ENCODE assay signal across 27 cellular contexts in genomic region chr14:101181717-101182313, GRCh38.
A peak's percentile ranks its signal among the peaks of the same experiment; 100 is the strongest.
DNase-seq lines count a peak whose midpoint lies in the region; FAIRE-seq and TF ChIP-seq lines count a peak whose summit lies in the region.
"Had no signal": no experiment of that assay in that cellular context is flagged by ENCODE, and none has a peak within 500 bp of the region (broad histone marks: within the 10 kb centered on the region; RNA-seq: fewer than 3 reads in every experiment).

No MANE protein-coding gene starts in this region.

- H3K18ac ChIP-seq in H1 (ENCODE audit: extremely low read depth, low read length): no peak overlapping the region

- H3K4me1 ChIP-seq in breast epithelium (no peaks in the 10 kb centered on the region), H1 (replicated peaks in 1 of 4; ENCODE audit: control insufficient read depth in 3 of 4, insufficient read depth in 4 of 4, low read length in 3 of 4) (peaks cover 0 to 5% (median 4%) of the 10 kb centered on the region in 4 experiments; a peak in 4 of 7 replicates), vagina (peaks cover 7% of the 10 kb centered on the region), thyroid gland (no peaks in the 10 kb centered on the region)

- TF ChIP-seq RAD21 in H1 (IDR thresholded peaks at IDR 0.05 in 1 of 2, conservative IDR thresholded peaks at IDR 0.05 in 1 of 2; ENCODE audit: low read depth in 2 of 2, low read length in 2 of 2): no peak

- no peak overlapping the region for H4K91ac ChIP-seq in H1 (replicated peaks; ENCODE audit: insufficient read length, low read length)

- H2AFZ ChIP-seq in H1 (ENCODE audit: low read length): no peak overlapping the region

- no peak overlapping the region for H3K23ac ChIP-seq in H1 (ENCODE audit: insufficient read length)

- no peak overlapping the region for H2BK120ac ChIP-seq in H1 (replicated peaks; ENCODE audit: low read depth, low read length)

- H3K56ac ChIP-seq in H1 (replicated peaks; ENCODE audit: insufficient read length, low read depth, low read length): no peak overlapping the region

- TF ChIP-seq CTCF in breast epithelium (IDR thresholded peaks at IDR 0.05) (no peak), MCF 10A (IDR thresholded peaks at IDR 0.05; ENCODE audit: unreplicated experiment) (no peak), H1 (IDR thresholded peaks at IDR 0.05; ENCODE audit: control extremely low read depth in 1 of 3, insufficient read depth in 1 of 3, low read depth in 1 of 3, low read length in 3 of 3) (no peak), osteocyte (IDR thresholded peaks at IDR 0.05) (no peak), vagina (IDR thresholded peaks at IDR 0.05) (no peak), thyroid gland (IDR thresholded peaks at IDR 0.05) (no peak)

- H2BK5ac ChIP-seq in H1 (ENCODE audit: low read depth, low read length): no peak overlapping the region

- no peak overlapping the region for H3K27ac ChIP-seq in breast epithelium
- no peak overlapping the region for H3K27ac ChIP-seq in H1 (ENCODE audit: low read depth, low read length)
- no peak overlapping the region for H3K27ac ChIP-seq in vagina
- no peak overlapping the region for H3K27ac ChIP-seq in thyroid gland
- H3K27ac ChIP-seq: HL-60, RWPE1 had no signal

- CTCF ChIA-PET in MCF 10A (lab: Yijun Ruan, JAX) (interaction anchor here (0.5 kb wide), 1 partner anchor 334 kb away, joined by 4 read pairs; no protein-coding TSS in a partner anchor), H1 (lab: Charles Lee; ENCODE audit: partially characterized antibody) (interaction anchor here (0.8 to 2.8 kb wide), 5 partner anchors 14 to 275 kb away, joined by 3 to 18 read pairs (median 4); no protein-coding TSS in a partner anchor)

- TF ChIP-seq POLR2A in breast epithelium (IDR thresholded peaks at IDR 0.05) (no peak), H1 (IDR thresholded peaks at IDR 0.05; ENCODE audit: control extremely low read depth in 1 of 2, low read depth in 2 of 2, low read length in 2 of 2) (no peak), vagina (IDR thresholded peaks at IDR 0.05) (no peak), thyroid gland (IDR thresholded peaks at IDR 0.05) (no peak)

- H3K36me3 Mint-ChIP-seq in MCF 10A (ENCODE audit: insufficient read depth, unreplicated experiment): no peaks in the 10 kb centered on the region
- no peaks in the 10 kb centered on the region for H3K36me3 Mint-ChIP-seq in osteocyte (ENCODE audit: unreplicated experiment)
- H3K36me3 Mint-ChIP-seq: CD14-positive monocyte had no signal

- no peak overlapping the region for H3K9ac ChIP-seq in H1 (replicated peaks in 1 of 4; ENCODE audit: extremely low read depth in 1 of 4, low read depth in 3 of 4, low read length in 3 of 4)
- H3K9ac ChIP-seq: SK-N-SH had no signal

- no peaks in the 10 kb centered on the region for H4K20me1 ChIP-seq in H1 (replicated peaks in 1 of 2; ENCODE audit: control insufficient read depth in 1 of 2, insufficient read depth in 2 of 2, low read length in 2 of 2)

- no peak for TF ChIP-seq EP300 in H1 (IDR thresholded peaks at IDR 0.05; ENCODE audit: borderline replicate concordance in 1 of 2, low read depth in 2 of 2, low read length in 2 of 2)

- H3K4me3 ChIP-seq in breast epithelium: no peak overlapping the region
- H3K4me3 ChIP-seq in H1 (ENCODE audit: extremely low read depth in 1 of 4, insufficient read depth in 2 of 4, low read depth in 3 of 4, low read length in 4 of 4): no peak overlapping the region
- H3K4me3 ChIP-seq in vagina: no peak overlapping the region
- H3K4me3 ChIP-seq in thyroid gland (replicated peaks in 1 of 3): no peak overlapping the region
- H3K4me3 ChIP-seq: K562 had no signal

- H3K4me3 Mint-ChIP-seq in MCF 10A (ENCODE audit: unreplicated experiment) (no peak overlapping the region), osteocyte (ENCODE audit: unreplicated experiment) (no peak overlapping the region)
- H3K4me3 Mint-ChIP-seq: CD14-positive monocyte, H9, HFFc6 had no signal

- H3K4me1 Mint-ChIP-seq in MCF 10A (ENCODE audit: insufficient read depth, unreplicated experiment) (no peaks in the 10 kb centered on the region), osteocyte (ENCODE audit: unreplicated experiment) (no peaks in the 10 kb centered on the region)
- H3K4me1 Mint-ChIP-seq: CD14-positive monocyte had no signal

- H3K36me3 ChIP-seq in breast epithelium (no peaks in the 10 kb centered on the region), H1 (ENCODE audit: control insufficient read depth in 2 of 4, insufficient read depth in 4 of 4, low read length in 3 of 4) (no peaks in the 10 kb centered on the region), vagina (no peaks in the 10 kb centered on the region), thyroid gland (no peaks in the 10 kb centered on the region)

- H3K27me3 Mint-ChIP-seq in MCF 10A (ENCODE audit: insufficient read depth, unreplicated experiment) (peaks cover 11% of the 10 kb centered on the region), osteocyte (ENCODE audit: unreplicated experiment) (peaks cover 2% of the 10 kb centered on the region)

- H4K8ac ChIP-seq in H1 (ENCODE audit: extremely low read depth, insufficient read depth, low read length): peak overlapping the region; percentile 52; the same call in 1 of the 2 replicates

- no peak overlapping the region for H3K14ac ChIP-seq in H1 (ENCODE audit: insufficient read length)

- BruUV-seq in MCF 10A (replicated peaks; lab: Mats Ljungman, UMichigan): no TSS peak

- H4K5ac ChIP-seq in H1 (ENCODE audit: insufficient read length, low read depth, low read length): no peak overlapping the region

- no peak for FAIRE-seq in H1 (lab: Jason Lieb, UNC)
- FAIRE-seq: HepG2, K562 had no signal

- H3K9me3 Mint-ChIP-seq in MCF 10A (ENCODE audit: unreplicated experiment) (peaks cover 11% of the 10 kb centered on the region), osteocyte (ENCODE audit: unreplicated experiment) (peaks cover 4% of the 10 kb centered on the region)

- H2BK15ac ChIP-seq in H1 (ENCODE audit: low read length): no peak overlapping the region

- peaks cover 0 to 12% of the 10 kb centered on the region in 2 donors for H3K27me3 ChIP-seq in breast epithelium
- H3K27me3 ChIP-seq in H1 (replicated peaks in 1 of 4; ENCODE audit: control insufficient read depth in 3 of 4, extremely low read depth in 1 of 4, insufficient read depth in 3 of 4, low read length in 3 of 4): no peaks in the 10 kb centered on the region; a peak in 1 of 7 replicates
- H3K27me3 ChIP-seq in vagina: no peaks in the 10 kb centered on the region
- no peaks in the 10 kb centered on the region for H3K27me3 ChIP-seq in thyroid gland

- intact Hi-C loops in breast epithelium (cut with DNase I; ENCODE audit: low total_unique reads) (no loop called here), MCF 10A (cut with micrococcal nuclease) (no loop called here), vagina (cut with DNase I) (no loop called here), thyroid gland (cut with DNase I) (no loop called here)

- no peak overlapping the region for H2BK20ac ChIP-seq in H1 (ENCODE audit: low read length)

- no peak overlapping the region for H2BK12ac ChIP-seq in H1 (ENCODE audit: low read depth, low read length)

- 83% methylated on average over 5 of the region's 5 CpGs; no CpG with 5 or more reads in 1 of the 2 experiments for WGBS in H1 (ENCODE audit: extremely low coverage in 1 of 2, insufficient coverage in 1 of 2, insufficient read length in 1 of 2, insufficient replicate concordance in 2 of 2, low coverage in 1 of 2, low lambda C conversion rate in 2 of 2, missing lambda C conversion rate in 1 of 2), 2 experiments
- WGBS in thyroid gland, 2 donors: 79 to 81% methylated on average over 4 to 5 of the region's 5 CpGs

- peaks cover 3% of the 10 kb centered on the region; the same call in 1 of the 2 replicates for H3K23me2 ChIP-seq in H1 (ENCODE audit: low read depth, low read length)

- H3K4ac ChIP-seq in H1 (replicated peaks; ENCODE audit: insufficient read length, low read depth, low read length): no peak overlapping the region

- no peaks in the 10 kb centered on the region for H3K79me2 ChIP-seq in H1 (ENCODE audit: control insufficient read depth in 1 of 2, insufficient read depth in 2 of 2, low read length in 2 of 2)

- H3K4me2 ChIP-seq in H1 (ENCODE audit: insufficient read depth in 1 of 2, low read depth in 2 of 2, low read length in 2 of 2): no peak overlapping the region
- H3K4me2 ChIP-seq: SK-N-SH had no signal

- H3K79me1 ChIP-seq in H1 (ENCODE audit: low read depth, low read length): no peaks in the 10 kb centered on the region

- no peak overlapping the region for H2AK5ac ChIP-seq in H1 (ENCODE audit: low read depth, low read length)

- DNase-seq in breast epithelium (ENCODE audit: low spot score in 2 of 2) (peak; percentile 6 to 8), MCF 10A (ENCODE audit: unreplicated experiment) (no peak), H1 (ENCODE audit: low read depth in 1 of 2, low spot score in 2 of 2) (no peak), osteocyte (ENCODE audit: extremely low spot score, unreplicated experiment) (peak; percentile 74), vagina (ENCODE audit: extremely low spot score in 2 of 2) (peak; percentile 34 to 88), NCI-H226 (no peak), NCI-H1930 (lab: John Stamatoyannopoulos, UW) (no peak), thyroid gland (no peak)
- DNase-seq: DMS53; EL; GF-D8; HFFc6; NCI-H1092 treated with DMSO at 0.1 percent for 48 hours; NCI-H1436 treated with DMSO at 0.1 percent for 48 hours; NCI-H2029; NCI-H345; NCI-H524; NCI-H774; NK-92 treated with Interleukin-12 subunit alpha and Interleukin-12 subunit beta, amount 100 ng/mL, for 24 hours; SIG-M5 had no signal

- H3K9me3 ChIP-seq in breast epithelium (peaks cover 12 to 23% of the 10 kb centered on the region in 2 donors), H1 (ENCODE audit: insufficient read depth in 2 of 2, low read depth in 1 of 2, low read length in 1 of 2) (no peaks in the 10 kb centered on the region), vagina (no peaks in the 10 kb centered on the region), thyroid gland (no peaks in the 10 kb centered on the region)
- H3K9me3 ChIP-seq: SK-N-SH had no signal

- no peak overlapping the region for H3K27ac Mint-ChIP-seq in MCF 10A (ENCODE audit: low read depth, unreplicated experiment)
- H3K27ac Mint-ChIP-seq in osteocyte (ENCODE audit: unreplicated experiment): no peak overlapping the region
- H3K27ac Mint-ChIP-seq: CD14-positive monocyte, H9, HFFc6 had no signal

- POLR2A ChIA-PET in MCF 10A (lab: Yijun Ruan, JAX) (no interaction called here), H1 (lab: Charles Lee; ENCODE audit: partially characterized antibody) (no interaction called here)

TF ChIP-seq in H1, 55 proteins besides CTCF, POLR2A, EP300 and RAD21 (continues in another document):
- TF ChIP-seq NRF1 (IDR thresholded peaks at IDR 0.05; ENCODE audit: low read depth, low read length) (no peak), SP1 (IDR thresholded peaks at IDR 0.05; ENCODE audit: low read depth, low read length) (no peak), JUN (IDR thresholded peaks at IDR 0.05; ENCODE audit: low read depth, low read length) (no peak), CHD2 (IDR thresholded peaks at IDR 0.05; ENCODE audit: low read length) (no peak), POU5F1 (IDR thresholded peaks at IDR 0.05; ENCODE audit: low read depth, low read length) (no peak), EGR1 (IDR thresholded peaks at IDR 0.05; ENCODE audit: borderline replicate concordance, low read depth, low read length) (no peak), SUZ12 (IDR thresholded peaks at IDR 0.05; ENCODE audit: low read length) (no peak), RXRA (IDR thresholded peaks at IDR 0.05; ENCODE audit: insufficient read depth, low read depth, low read length) (no peak), CREB1 (IDR thresholded peaks at IDR 0.05) (no peak)

Comparison
In these comparisons a context has a peak if more than half of its experiments do, and no peak if none do; other contexts are left out.
1. DNase-seq: peak in breast epithelium (2 of 2), osteocyte (single experiment) and vagina (2 of 2); none in MCF 10A (single experiment), H1 (0 of 2), NCI-H226 (single experiment), NCI-H1930 (0 of 2) and thyroid gland (0 of 2).